8 cellular contexts compared by ENCODE assay signal in the genomic region with DNA sequence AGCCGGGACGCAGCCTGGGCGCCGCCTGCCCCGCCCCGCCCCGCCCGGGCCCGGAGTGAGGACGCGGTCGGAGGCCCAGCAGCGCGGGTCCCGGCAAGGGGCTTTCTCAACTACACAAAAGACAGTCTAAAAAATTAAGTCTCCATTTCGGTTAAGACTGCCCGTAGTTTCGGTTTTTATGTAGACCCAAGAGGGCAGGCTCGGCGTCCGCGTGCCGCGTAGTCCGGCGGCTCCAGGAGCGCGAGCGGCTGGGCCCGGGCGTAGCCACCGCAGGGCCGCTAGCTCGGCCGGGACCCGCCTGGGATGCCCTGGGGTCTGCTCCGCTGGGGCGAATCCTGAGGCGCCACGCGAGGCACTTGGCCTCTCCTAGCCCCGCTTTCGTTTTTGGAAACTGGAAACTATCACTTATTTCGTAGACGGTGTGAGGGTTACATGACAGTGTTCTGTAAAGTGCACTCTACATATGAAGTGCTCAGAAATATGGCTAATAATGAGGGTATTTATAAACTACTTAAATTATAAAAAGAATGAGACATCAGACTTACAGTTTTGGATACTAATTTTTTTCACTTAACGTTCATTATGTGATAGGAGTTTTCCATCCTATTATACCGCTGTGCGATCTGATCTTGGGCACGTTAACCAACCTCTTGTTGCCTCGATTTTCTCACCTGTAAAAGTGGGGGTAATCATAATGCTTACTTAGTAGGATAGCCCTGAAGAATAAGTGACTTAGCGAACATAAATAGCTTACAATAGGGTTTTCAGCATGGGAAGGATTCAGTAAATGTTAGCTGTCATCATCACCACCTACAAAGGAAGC. TPM values are rescaled to one million over a fixed set of nuclear protein-coding genes. Genes with fewer than 3 reads are reported as not detected.
A peak's percentile ranks its signal among the peaks of the same experiment; 100 is the strongest.
DNase-seq lines count a peak whose midpoint lies in the region; ATAC-seq, FAIRE-seq and TF ChIP-seq lines count a peak whose summit lies in the region.

No MANE protein-coding gene starts in this region.

- peak overlapping the region; percentile 95 for H3K4me2 ChIP-seq in BLaER1

- H3K9me3 ChIP-seq in BLaER1 (no peaks in the 10 kb centered on the region), SJSA1 (replicated peaks) (no peaks in the 10 kb centered on the region), right atrium auricular region (no peaks in the 10 kb centered on the region)

- H4K20me1 ChIP-seq in BLaER1 = no peaks in the 10 kb centered on the region

- ATAC-seq in GM18909 (IDR thresholded peaks at IDR 0.05; ENCODE audit: poor library complexity, unreplicated experiment) = peak; percentile 61
- peak; percentile 45 for ATAC-seq in HG03097 (IDR thresholded peaks at IDR 0.05; ENCODE audit: low FRiP score, unreplicated experiment)

- H3K4me1 ChIP-seq in BLaER1 = peaks cover 7% of the 10 kb centered on the region
- H3K4me1 ChIP-seq in SJSA1 (replicated peaks) = peaks cover 16% of the 10 kb centered on the region
- H3K4me1 ChIP-seq in right atrium auricular region = peaks cover 0 to 19% of the 10 kb centered on the region in 2 donors

- H3K27ac ChIP-seq in BLaER1 (peak overlapping the region; percentile 30; the same call in 1 of the 2 replicates), SJSA1 (peak overlapping the region; percentile 39; the same call in 1 of the 2 replicates), right atrium auricular region (peak overlapping the region; percentile 36 to 74)

- FAIRE-seq in D721Med (lab: Jason Lieb, UNC) = no peak

- H3K27me3 ChIP-seq in BLaER1 (peaks cover 37% of the 10 kb centered on the region), SJSA1 (replicated peaks) (no peaks in the 10 kb centered on the region), right atrium auricular region (no peaks in the 10 kb centered on the region)

- TF ChIP-seq CTCF in right atrium auricular region (IDR thresholded peaks at IDR 0.05) (no peak), D721Med (IDR thresholded peaks at IDR 0.05; ENCODE audit: insufficient read depth, missing control alignments) (no peak)

- H3K9ac ChIP-seq in BLaER1 = peak overlapping the region; percentile 70

- peak overlapping the region; percentile 75 for H3K4me3 ChIP-seq in BLaER1
- H3K4me3 ChIP-seq in SJSA1 = peak overlapping the region; percentile 62
- H3K4me3 ChIP-seq in right atrium auricular region = peak overlapping the region; percentile 80 to 84

- no peaks in the 10 kb centered on the region for H3K36me3 ChIP-seq in BLaER1
- H3K36me3 ChIP-seq in SJSA1 = no peaks in the 10 kb centered on the region; the same call in 1 of the 2 replicates
- no peaks in the 10 kb centered on the region for H3K36me3 ChIP-seq in right atrium auricular region

- DNase-seq in SJSA1 (ENCODE audit: low read depth in 1 of 2, low spot score in 2 of 2) (peak; percentile 48 to 52), right atrium auricular region (ENCODE audit: low spot score) (no peak), putamen (ENCODE audit: low spot score) (peak; percentile 17), D721Med (ENCODE audit: insufficient read length, low spot score) (no peak)
- DNase-seq in activated naive CD8-positive, alpha-beta T cell treated with anti-CD3 and anti-CD28 coated beads, Interleukin-2, amount 50 U/mL, for 16 hours (ENCODE audit: low read depth, low spot score) = peak; percentile 7

RNA-seq across cellular contexts. Expression of a gene that starts 0.6 kb away (rescaled TPM):
- total RNA-seq in SJSA1 (2014; rRNA removed; shearing (Covaris generic)) = 27.8 and 39.0 TPM in 2 replicates
- total RNA-seq in right atrium auricular region = 10 to 100 TPM; 29.6 to 54.8 TPM

RNA-seq across cellular contexts. Expression of a gene that starts 29.7 kb away (rescaled TPM):
- 51.4 and 85.4 TPM in 2 replicates for total RNA-seq in SJSA1 (2014; rRNA removed; shearing (Covaris generic))
- total RNA-seq in right atrium auricular region = 10 to 100 TPM; 53.6 to 56.0 TPM

Comparison
In these comparisons a context has a peak if more than half of its experiments do, and no peak if none do; other contexts are left out.
1. DNase-seq: peak in SJSA1 (2 of 2), activated naive CD8-positive, alpha-beta T cell treated with anti-CD3 and anti-CD28 coated beads, Interleukin-2, amount 50 U/mL, for 16 hours (single experiment) and putamen (single experiment); none in right atrium auricular region (single experiment) and D721Med (single experiment).
2. Peak in every context shown above with its lines, with median percentiles within 50 percentile points of each other: H3K27ac ChIP-seq and H3K4me3 ChIP-seq.